ENCODE assay signal across 1 cellular context in the genomic region with DNA sequence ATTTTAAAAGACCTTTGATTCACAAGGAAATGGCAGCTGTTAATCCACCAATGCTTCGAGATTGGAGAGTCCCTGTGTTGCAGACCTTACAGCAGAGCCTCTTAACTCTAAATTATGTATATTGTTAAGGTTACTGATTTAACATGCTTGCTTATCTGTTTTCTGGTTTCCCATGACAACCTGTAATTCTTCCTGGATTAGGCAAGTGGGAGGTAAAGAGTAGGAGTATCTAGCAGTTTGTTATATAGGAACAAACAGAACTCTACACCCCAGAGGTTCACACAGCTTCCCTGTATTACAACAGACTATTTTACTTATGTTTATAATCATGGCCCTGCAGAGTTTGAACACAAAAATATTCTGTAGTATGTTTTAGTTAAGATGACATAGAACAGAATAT.
TF ChIP-seq lines count a peak whose summit lies in the region.

No MANE protein-coding gene starts in this region.

TF ChIP-seq in K562, 482 proteins besides CTCF, POLR2A, EP300 and RAD21 (continued from another document):
- no peak for TF ChIP-seq FOXP4 (CRISPR knock-in tag; IDR thresholded peaks at IDR 0.05; ENCODE audit: borderline replicate concordance)
- TF ChIP-seq CHAMP1 (IDR thresholded peaks at IDR 0.05): no peak
- no peak for TF ChIP-seq SOX6 (IDR thresholded peaks at IDR 0.05)
- no peak for TF ChIP-seq NCOA6 (IDR thresholded peaks at IDR 0.05)
- TF ChIP-seq, protein P1, sequence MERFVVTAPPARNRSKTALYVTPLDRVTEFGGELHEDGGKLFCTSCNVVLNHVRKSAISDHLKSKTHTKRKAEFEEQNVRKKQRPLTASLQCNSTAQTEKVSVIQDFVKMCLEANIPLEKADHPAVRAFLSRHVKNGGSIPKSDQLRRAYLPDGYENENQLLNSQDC (CRISPR knock-in tag; IDR thresholded peaks at IDR 0.05): no peak
